25 cellular contexts compared by ENCODE assay signal in the genomic region with DNA sequence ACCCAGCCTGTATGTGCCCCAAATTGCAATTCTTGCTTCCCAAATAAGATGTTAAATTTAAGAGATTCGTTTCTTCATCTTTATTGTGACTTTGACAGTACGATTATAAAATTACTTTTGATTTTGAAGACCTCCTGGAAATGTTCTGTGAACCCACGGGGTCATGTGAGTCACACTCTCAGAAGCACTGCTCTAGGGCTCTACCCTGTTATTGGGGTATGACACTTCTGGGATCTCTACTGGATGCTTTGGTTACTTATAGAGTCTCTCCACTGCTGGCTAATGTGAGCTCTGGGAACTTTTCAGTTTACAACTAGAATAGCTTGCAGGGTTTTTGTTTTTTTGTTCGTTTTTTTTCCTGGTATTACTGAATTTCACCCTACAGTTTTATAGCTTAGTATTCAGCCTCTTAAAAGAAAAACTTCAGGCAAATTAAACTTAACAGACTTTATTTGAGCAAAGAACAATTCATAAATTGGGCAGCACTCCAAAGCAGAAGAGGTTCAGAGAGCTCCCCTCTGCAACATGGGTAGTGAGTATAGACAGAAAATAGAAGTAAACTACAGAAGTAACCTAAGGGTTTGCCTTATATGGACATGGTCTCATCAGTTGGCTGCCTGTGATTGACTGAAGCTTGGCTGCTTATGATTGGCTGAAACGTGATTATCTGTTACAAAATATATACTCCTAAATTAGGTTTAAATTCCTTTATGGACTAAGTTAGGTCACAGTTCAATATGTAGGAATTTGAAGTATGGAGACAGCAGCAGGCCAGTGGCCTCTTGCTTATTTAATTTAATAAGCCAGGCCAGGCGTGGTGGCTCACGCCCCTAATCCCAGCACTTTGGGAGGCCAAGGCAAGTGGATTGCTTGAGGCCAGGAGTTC. TPM values are rescaled to one million over a fixed set of nuclear protein-coding genes. Genes with fewer than 3 reads are reported as not detected.
DNase-seq lines count a peak whose midpoint lies in the region; ATAC-seq and TF ChIP-seq lines count a peak whose summit lies in the region.
"Had no signal": no experiment of that assay in that cellular context is flagged by ENCODE, and none has a peak within 500 bp of the region (broad histone marks: within the 10 kb centered on the region; RNA-seq: fewer than 3 reads in every experiment).

No MANE protein-coding gene starts in this region.

- H3K4me1 ChIP-seq in H9 (ENCODE audit: insufficient read depth, low read length) (no peaks in the 10 kb centered on the region), IMR-90 (ENCODE audit: control insufficient read depth, insufficient read depth, low read length) (no peaks in the 10 kb centered on the region), trophoblast cell (ENCODE audit: control insufficient read depth in 1 of 2, insufficient read depth in 2 of 2, low read length in 2 of 2) (no peaks in the 10 kb centered on the region)
- H3K4me1 ChIP-seq: gastrocnemius medialis, uterus had no signal

- H3K36me3 Mint-ChIP-seq in H9 (ENCODE audit: insufficient read depth in 1 of 3, low read depth in 3 of 3): peaks cover 1 to 4% (median 4%) of the 10 kb centered on the region in 3 experiments; a peak in 5 of 7 replicates

- H2AK5ac ChIP-seq in H9 (ENCODE audit: insufficient read length, low read length): no peak overlapping the region
- no peak overlapping the region for H2AK5ac ChIP-seq in IMR-90 (ENCODE audit: low read depth, low read length)
- H2AK5ac ChIP-seq in trophoblast cell (ENCODE audit: low read length): no peak overlapping the region

- H4K20me1 ChIP-seq in H9 (ENCODE audit: control insufficient read depth, insufficient read depth, insufficient read length) (no peaks in the 10 kb centered on the region), IMR-90 (ENCODE audit: insufficient read depth, low read length) (no peaks in the 10 kb centered on the region)

- H3K9ac ChIP-seq in H9 (ENCODE audit: extremely low read depth, insufficient read length, low read length) (no peak overlapping the region), IMR-90 (ENCODE audit: low read depth, low read length) (no peak overlapping the region), trophoblast cell (ENCODE audit: low read length) (no peak overlapping the region)
- H3K9ac ChIP-seq: KMS-11 had no signal

- H2BK12ac ChIP-seq in H9 (ENCODE audit: insufficient read length, low read depth, low read length) (no peak overlapping the region), trophoblast cell (ENCODE audit: low read length) (no peak overlapping the region)

- H3K23ac ChIP-seq in H9 (ENCODE audit: insufficient read length, low read depth, low read length) (no peak overlapping the region), IMR-90 (ENCODE audit: low read depth, low read length) (no peak overlapping the region), trophoblast cell (ENCODE audit: low read length) (no peak overlapping the region)

- in situ Hi-C loops in IMR-90 (cut with MboI; ENCODE audit: low sequenced_read_pairs): no loop called here

- CTCF ChIA-PET in IMR-90 (lab: Yijun Ruan, JAX): interaction anchor here (1.4 kb wide), 1 partner anchor 12 kb away, joined by 3 read pairs; no protein-coding TSS in a partner anchor

- no peak overlapping the region for H4K12ac ChIP-seq in trophoblast cell (ENCODE audit: low read depth, low read length)

- H3K56ac ChIP-seq in H9 (ENCODE audit: insufficient read length, low read depth, low read length) (no peak overlapping the region), IMR-90 (ENCODE audit: extremely low read depth, insufficient read depth, low read length) (no peak overlapping the region)

- TF ChIP-seq CTCF in H9 (conservative IDR thresholded peaks at IDR 0.05) (no peak), IMR-90 (conservative IDR thresholded peaks at IDR 0.05; ENCODE audit: low read depth, low read length) (no peak)

- dilution Hi-C loops in IMR-90 (cut with HindIII; ENCODE audit: low sequenced_read_pairs, unreplicated experiment): no loop called here

- H4K91ac ChIP-seq in H9 (ENCODE audit: insufficient read length, low read depth, low read length): no peak overlapping the region
- H4K91ac ChIP-seq in IMR-90 (ENCODE audit: insufficient read depth, low read depth, low read length): no peak overlapping the region
- no peak overlapping the region for H4K91ac ChIP-seq in trophoblast cell (ENCODE audit: low read depth, low read length)

- H3K4ac ChIP-seq in H9 (ENCODE audit: low read depth, low read length): no peak overlapping the region
- no peak overlapping the region for H3K4ac ChIP-seq in IMR-90 (ENCODE audit: low read depth, low read length)
- H3K4ac ChIP-seq in trophoblast cell (ENCODE audit: low read depth, low read length): no peak overlapping the region

- POLR2A ChIA-PET in IMR-90 (lab: Charles Lee; ENCODE audit: unreplicated experiment): no interaction called here

- DNase-seq in H9 (no peak), IMR-90 (peak; percentile 22), cerebellar cortex (ENCODE audit: low spot score) (peak; percentile 10), trophoblast cell (peak; percentile 49 to 71), NK-92 (lab: John Stamatoyannopoulos, UW; ENCODE audit: unreplicated experiment) (no peak), middle frontal gyrus (ENCODE audit: extremely low spot score, low spot score) (no peak)
- no peak for DNase-seq in activated CD4-positive, CD25-positive, alpha-beta regulatory T cell treated with anti-CD3 and anti-CD28 coated beads, Interleukin-2, amount 50 U/mL, for 72 hours
- DNase-seq: activated CD4-positive, alpha-beta T cell treated with anti-CD3 and anti-CD28 coated beads for 1 hour; activated CD8-positive, alpha-beta memory T cell treated with anti-CD3 and anti-CD28 coated beads for 24 hours; Calu3; gastrocnemius medialis; hypothalamus; mesenchymal stem cell; NCI-H1417; NCI-H2029 treated with DMSO at 0.1 percent for 48 hours; NCI-H345; RPMI8226; stimulated activated CD4-positive, alpha-beta T cell treated with anti-CD3 and anti-CD28 coated beads, Interleukin-4, amount 100 ng/mL, for 24 hours; T-helper 1 cell; uterus had no signal

- H3T11ph ChIP-seq in H9 (ENCODE audit: low read length): no peak overlapping the region

- H3K27me3 ChIP-seq in H9 (ENCODE audit: insufficient read depth, low read length) (no peaks in the 10 kb centered on the region), IMR-90 (ENCODE audit: control insufficient read depth, insufficient read depth, low read length) (no peaks in the 10 kb centered on the region), trophoblast cell (ENCODE audit: insufficient read depth, low read length) (no peaks in the 10 kb centered on the region)
- H3K27me3 ChIP-seq: gastrocnemius medialis, uterus had no signal

- no peaks in the 10 kb centered on the region for H3K9me1 ChIP-seq in IMR-90 (ENCODE audit: insufficient read depth, low read length)

- H3K14ac ChIP-seq in H9 (ENCODE audit: insufficient read depth, low read length) (no peak overlapping the region), IMR-90 (replicated peaks; ENCODE audit: low read depth, low read length) (no peak overlapping the region), trophoblast cell (ENCODE audit: low read length) (no peak overlapping the region)

- H2BK15ac ChIP-seq in H9 (ENCODE audit: low read depth, low read length) (no peak overlapping the region), IMR-90 (ENCODE audit: low read depth, low read length) (no peak overlapping the region)

- no peak overlapping the region; a peak in 1 of 7 replicates for H3K27ac Mint-ChIP-seq in H9
- H3K27ac Mint-ChIP-seq: stimulated activated effector memory CD8-positive, alpha-beta T cell treated with anti-CD3 and anti-CD28 coated beads, Interleukin-12 subunit alpha, Interleukin-12 subunit beta, amount 100 ng/mL, for 72 hours had no signal

- no peak overlapping the region for H3K4me3 Mint-ChIP-seq in H9
- H3K4me3 Mint-ChIP-seq: stimulated activated effector memory CD8-positive, alpha-beta T cell treated with anti-CD3 and anti-CD28 coated beads, Interleukin-12 subunit alpha, Interleukin-12 subunit beta, amount 100 ng/mL, for 72 hours had no signal

- peaks cover 2 to 3% of the 10 kb centered on the region in 2 experiments; a peak in 2 of 5 replicates for H3K9me3 Mint-ChIP-seq in H9
- H3K9me3 Mint-ChIP-seq: stimulated activated effector memory CD8-positive, alpha-beta T cell treated with anti-CD3 and anti-CD28 coated beads, Interleukin-12 subunit alpha, Interleukin-12 subunit beta, amount 100 ng/mL, for 72 hours had no signal

- no peak overlapping the region for H3K4me2 ChIP-seq in H9 (ENCODE audit: insufficient read depth, insufficient read length, low read length)
- no peak overlapping the region for H3K4me2 ChIP-seq in IMR-90 (ENCODE audit: low read depth, low read length)
- no peak overlapping the region for H3K4me2 ChIP-seq in trophoblast cell (ENCODE audit: low read length)
- H3K4me2 ChIP-seq: KMS-11 had no signal

- H3K23me2 ChIP-seq in H9 (ENCODE audit: insufficient read length, low read depth, low read length, poor library complexity, severe bottlenecking): no peaks in the 10 kb centered on the region

- H3K4me1 Mint-ChIP-seq in H9: no peaks in the 10 kb centered on the region
- H3K4me1 Mint-ChIP-seq: stimulated activated effector memory CD8-positive, alpha-beta T cell treated with anti-CD3 and anti-CD28 coated beads, Interleukin-12 subunit alpha, Interleukin-12 subunit beta, amount 100 ng/mL, for 72 hours had no signal

- H3K27me3 Mint-ChIP-seq in H9 (ENCODE audit: low read depth): no peaks in the 10 kb centered on the region

- no peaks in the 10 kb centered on the region for H3K79me1 ChIP-seq in H9 (ENCODE audit: insufficient read depth, low read depth, low read length, poor library complexity, severe bottlenecking)
- H3K79me1 ChIP-seq in IMR-90 (ENCODE audit: low read depth in 1 of 2, low read length in 2 of 2): peaks cover 0 to 4% of the 10 kb centered on the region in 2 experiments; a peak in 1 of 4 replicates
- H3K79me1 ChIP-seq in trophoblast cell (ENCODE audit: low read length): no peaks in the 10 kb centered on the region

- H2BK20ac ChIP-seq in H9 (ENCODE audit: low read depth, low read length, poor library complexity, severe bottlenecking): no peak overlapping the region
- no peak overlapping the region for H2BK20ac ChIP-seq in IMR-90 (ENCODE audit: low read depth, low read length)

- H4K5ac ChIP-seq in H9 (ENCODE audit: insufficient read length, low read depth, low read length) (no peak overlapping the region), IMR-90 (ENCODE audit: low read depth, low read length) (no peak overlapping the region)

- no peak overlapping the region for H3K27ac ChIP-seq in H9 (ENCODE audit: insufficient read length, low read depth, low read length)
- no peak overlapping the region for H3K27ac ChIP-seq in IMR-90 (ENCODE audit: insufficient read depth, low read length)
- H3K27ac ChIP-seq in trophoblast cell (ENCODE audit: low read depth, low read length): no peak overlapping the region
- H3K27ac ChIP-seq: C4-2B, gastrocnemius medialis, KMS-11, uterus had no signal

- no peak for TF ChIP-seq RAD21 in IMR-90 (IDR thresholded peaks at IDR 0.05; ENCODE audit: low read length)

- TF ChIP-seq POLR2A in IMR-90 (IDR thresholded peaks at IDR 0.05; ENCODE audit: low read depth, low read length): no peak

- no peak overlapping the region for H2AK9ac ChIP-seq in IMR-90 (replicated peaks; ENCODE audit: low read depth, low read length, poor library complexity)

- H3K18ac ChIP-seq in H9 (ENCODE audit: insufficient read length, low read depth, low read length) (no peak overlapping the region), IMR-90 (ENCODE audit: low read depth, low read length) (no peak overlapping the region), trophoblast cell (ENCODE audit: low read length) (no peak overlapping the region)

- H3K9me3 ChIP-seq in H9 (ENCODE audit: control insufficient read depth, low read depth, low read length): no peaks in the 10 kb centered on the region
- H3K9me3 ChIP-seq in IMR-90 (ENCODE audit: control insufficient read depth, insufficient read depth, low read length): no peaks in the 10 kb centered on the region
- no peaks in the 10 kb centered on the region for H3K9me3 ChIP-seq in trophoblast cell (ENCODE audit: insufficient read depth, low read depth, low read length)
- H3K9me3 ChIP-seq: gastrocnemius medialis, uterus had no signal

- H3K4me3 ChIP-seq in IMR-90 (ENCODE audit: insufficient read depth, low read depth, low read length) (no peak overlapping the region), trophoblast cell (ENCODE audit: low read depth, low read length) (no peak overlapping the region)
- H3K4me3 ChIP-seq: gastrocnemius medialis, uterus had no signal

- no peak overlapping the region for H2BK5ac ChIP-seq in H9 (ENCODE audit: insufficient read length, low read length)
- no peak overlapping the region for H2BK5ac ChIP-seq in IMR-90 (ENCODE audit: low read depth, low read length, poor library complexity, severe bottlenecking)
- H2BK5ac ChIP-seq in trophoblast cell (ENCODE audit: low read depth, low read length, poor library complexity): no peak overlapping the region

- H3K79me2 ChIP-seq in H9 (ENCODE audit: insufficient read depth, low read length) (no peaks in the 10 kb centered on the region), trophoblast cell (ENCODE audit: control insufficient read depth, insufficient read depth, low read length, poor library complexity) (no peaks in the 10 kb centered on the region)

- H4K8ac ChIP-seq in H9 (replicated peaks; ENCODE audit: insufficient read length, low read depth, low read length) (no peak overlapping the region), IMR-90 (ENCODE audit: low read depth in 2 of 2, low read length in 2 of 2) (no peak overlapping the region), trophoblast cell (ENCODE audit: low read depth, low read length) (no peak overlapping the region)

- H2BK120ac ChIP-seq in H9 (ENCODE audit: low read depth, low read length, poor library complexity, severe bottlenecking) (peak overlapping the region; percentile 69), IMR-90 (ENCODE audit: low read depth, low read length) (no peak overlapping the region), trophoblast cell (ENCODE audit: insufficient read depth, low read length, poor library complexity) (no peak overlapping the region)

- no peak overlapping the region for H2AFZ ChIP-seq in H9 (ENCODE audit: low read length)
- no peak overlapping the region for H2AFZ ChIP-seq in IMR-90 (replicated peaks; ENCODE audit: low read length, poor library complexity)
- H2AFZ ChIP-seq in trophoblast cell (ENCODE audit: insufficient read depth, low read length, poor library complexity): no peak overlapping the region

- intact Hi-C loops in IMR-90 (cut with micrococcal nuclease): no loop called here

- peak; percentile 65 for ATAC-seq in IMR-90 (ENCODE audit: low read depth)
- ATAC-seq: gastrocnemius medialis; left lobe of liver; sciatic nerve; stimulated activated effector memory CD8-positive, alpha-beta T cell treated with anti-CD3 and anti-CD28 coated beads, Interleukin-12 subunit alpha, Interleukin-12 subunit beta, amount 100 ng/mL, for 72 hours had no signal

- H3K36me3 ChIP-seq in IMR-90 (ENCODE audit: control insufficient read depth, insufficient read depth, low read length): peaks cover 3% of the 10 kb centered on the region; the same call in 1 of the 2 replicates
- peaks cover 2 to 3% of the 10 kb centered on the region in 2 experiments for H3K36me3 ChIP-seq in trophoblast cell (ENCODE audit: control insufficient read depth in 1 of 2, insufficient read depth in 2 of 2, low read length in 2 of 2)
- H3K36me3 ChIP-seq: gastrocnemius medialis, uterus had no signal

- no TSS peak for BruUV-seq in IMR-90 (replicated peaks; lab: Mats Ljungman, UMichigan)

- WGBS in H9 (ENCODE audit: extremely low coverage, insufficient read length, low lambda C conversion rate): no CpG with 5 or more reads among the region's 7 CpGs
- 100% methylated on average over 1 of the region's 7 CpGs; no CpG with 5 or more reads in 1 of the 2 experiments for WGBS in IMR-90 (ENCODE audit: extremely low coverage in 2 of 2, insufficient read length in 1 of 2), 2 experiments
- whole genome bisulfite sequencing in trophoblast cell (ENCODE audit: extremely low coverage, insufficient coverage, insufficient read length): no CpG with 5 or more reads among the region's 7 CpGs

RNA-seq across cellular contexts. Expression of gene PSPC1, which starts 28.5 kb away (rescaled TPM):
- total RNA-seq in H9 (2021) (134 and 137 TPM in 2 replicates), IMR-90 (2012; rRNA removed) (39.8 and 41.7 TPM in 2 replicates)
- 37.8 and 38.3 TPM in 2 replicates for polyA plus RNA-seq in IMR-90 (2012; rRNA removed)
- polyA plus RNA-seq in IMR-90 (2012; cell fraction: cytosol; rRNA removed): 23.1 and 33.6 TPM in 2 replicates
- polyA plus RNA-seq in IMR-90 (2012; cell fraction: nucleus; rRNA removed; ENCODE audit: low replicate concordance): 21.3 and 44.2 TPM in 2 replicates
- polyA plus RNA-seq in trophoblast cell (2013): 90.4 and 90.9 TPM in 2 replicates

RNA-seq across cellular contexts. Expression of gene ZMYM5, which starts 52.2 kb away (rescaled TPM):
- total RNA-seq in H9 (2021) (11.8 and 12.6 TPM in 2 replicates), IMR-90 (2012; rRNA removed) (10.2 and 13.6 TPM in 2 replicates)
- 5.2 and 7.0 TPM in 2 replicates for polyA plus RNA-seq in IMR-90 (2012; rRNA removed)
- polyA plus RNA-seq in IMR-90 (2012; cell fraction: cytosol; rRNA removed): 0.74 and 0.75 TPM in 2 replicates
- 1.2 and 12.1 TPM in 2 replicates for polyA plus RNA-seq in IMR-90 (2012; cell fraction: nucleus; rRNA removed; ENCODE audit: low replicate concordance)
- polyA plus RNA-seq in trophoblast cell (2013): 7.2 and 7.7 TPM in 2 replicates

Comparison
In these comparisons a context has a peak if more than half of its experiments do, and no peak if none do; other contexts are left out.
1. DNase-seq: peak in IMR-90 (single experiment), cerebellar cortex (single experiment) and trophoblast cell (2 of 2); none in H9 (single experiment), NK-92 (single experiment), activated CD4-positive, CD25-positive, alpha-beta regulatory T cell treated with anti-CD3 and anti-CD28 coated beads, Interleukin-2, amount 50 U/mL, for 72 hours (single experiment) and middle frontal gyrus (single experiment).